In genomic region chr3:78344918-78345317, GRCh38 we compare ENCODE assay signal across 31 cellular contexts.
"Had no signal": no experiment of that assay in that cellular context is flagged by ENCODE, and none has a peak within 500 bp of the region (broad histone marks: within the 10 kb centered on the region; RNA-seq: fewer than 3 reads in every experiment).

No MANE protein-coding gene starts in this region.

- H3K27me3 ChIP-seq: esophagus muscularis mucosa, foreskin keratinocyte, gastroesophageal sphincter, heart left ventricle, hepatocyte, right atrium auricular region, sigmoid colon, stomach, thyroid gland, vagina had no signal

- H3K4me3 Mint-ChIP-seq: immature natural killer cell; memory B cell; mesothelial cell of epicardium; naive B cell; natural killer cell treated with Interleukin-12 subunit alpha and Interleukin-12 subunit beta and Interleukin-15 and Interleukin-18, amount 100 ng/mL, for 72 hours; neural crest cell; stimulated activated effector memory CD8-positive, alpha-beta T cell treated with anti-CD3 and anti-CD28 coated beads, Interleukin-12 subunit alpha, Interleukin-12 subunit beta, amount 100 ng/mL, for 72 hours had no signal

- FAIRE-seq: endothelial cell of umbilical vein, keratinocyte had no signal

- H3K4me2 ChIP-seq: hepatocyte had no signal

- H3K36me3 Mint-ChIP-seq: immature natural killer cell; memory B cell; mesothelial cell of epicardium; naive B cell; natural killer cell treated with Interleukin-12 subunit alpha and Interleukin-12 subunit beta and Interleukin-15 and Interleukin-18, amount 100 ng/mL, for 72 hours; stimulated activated effector memory CD8-positive, alpha-beta T cell treated with anti-CD3 and anti-CD28 coated beads, Interleukin-12 subunit alpha, Interleukin-12 subunit beta, amount 100 ng/mL, for 72 hours had no signal

- H3K27me3 Mint-ChIP-seq: memory B cell; naive B cell; natural killer cell treated with Interleukin-12 subunit alpha and Interleukin-12 subunit beta and Interleukin-15 and Interleukin-18, amount 100 ng/mL, for 72 hours; progenitor cell of endocrine pancreas had no signal

- H3K9ac ChIP-seq: parathyroid adenoma had no signal

- H3K27ac Mint-ChIP-seq: immature natural killer cell; memory B cell; mesothelial cell of epicardium; naive B cell; natural killer cell treated with Interleukin-12 subunit alpha and Interleukin-12 subunit beta and Interleukin-15 and Interleukin-18, amount 100 ng/mL, for 72 hours; stimulated activated effector memory CD8-positive, alpha-beta T cell treated with anti-CD3 and anti-CD28 coated beads, Interleukin-12 subunit alpha, Interleukin-12 subunit beta, amount 100 ng/mL, for 72 hours had no signal

- DNase-seq: dermis blood vessel endothelial cell; effector memory CD4-positive, alpha-beta T cell; foreskin keratinocyte; heart left ventricle; immature natural killer cell; mucosa of descending colon; naive B cell; sigmoid colon; stimulated activated CD4-positive, alpha-beta T cell treated with anti-CD3 and anti-CD28 coated beads, Interleukin-2, amount 100 ng/mL, for 24 hours; stimulated activated CD4-positive, alpha-beta T cell treated with anti-CD3 and anti-CD28 coated beads, Interleukin-4, amount 100 ng/mL, for 24 hours; stimulated activated naive CD4-positive, alpha-beta T cell treated with Interleukin-2 at 50 U/mL for 16 hours; stomach; thyroid gland; trophoblast cell had no signal

- H3K27ac ChIP-seq: coronary artery, esophagus muscularis mucosa, foreskin keratinocyte, gastroesophageal sphincter, heart left ventricle, hepatocyte, parathyroid adenoma, right atrium auricular region, sigmoid colon, stomach, thyroid gland, vagina had no signal

- H3K36me3 ChIP-seq: esophagus muscularis mucosa, gastroesophageal sphincter, heart left ventricle, right atrium auricular region, sigmoid colon, stomach, thyroid gland, vagina had no signal

- H3K4me1 ChIP-seq: esophagus muscularis mucosa, foreskin keratinocyte, gastroesophageal sphincter, heart left ventricle, parathyroid adenoma, right atrium auricular region, sigmoid colon, stomach, vagina had no signal

- ATAC-seq: foreskin keratinocyte; gastroesophageal sphincter; heart left ventricle; left lobe of liver; mucosa of descending colon; natural killer cell treated with Interleukin-12 subunit alpha and Interleukin-12 subunit beta and Interleukin-15 and Interleukin-18, amount 100 ng/mL, for 72 hours; stimulated activated effector memory CD8-positive, alpha-beta T cell treated with anti-CD3 and anti-CD28 coated beads, Interleukin-12 subunit alpha, Interleukin-12 subunit beta, amount 100 ng/mL, for 72 hours had no signal

- H3K9me3 ChIP-seq: esophagus muscularis mucosa, gastroesophageal sphincter, heart left ventricle, mucosa of descending colon, right atrium auricular region, sigmoid colon, stomach, thyroid gland, vagina had no signal

- H3K79me2 ChIP-seq: hepatocyte, parathyroid adenoma had no signal

- H2AFZ ChIP-seq: hepatocyte, parathyroid adenoma had no signal

- H3K4me3 ChIP-seq: coronary artery, esophagus muscularis mucosa, gastroesophageal sphincter, heart left ventricle, hepatocyte, lung, mucosa of descending colon, right atrium auricular region, sigmoid colon, stomach, thyroid gland, vagina had no signal

- H3K9me3 Mint-ChIP-seq: mesothelial cell of epicardium had no signal

- H3K4me1 Mint-ChIP-seq: memory B cell; naive B cell; stimulated activated effector memory CD8-positive, alpha-beta T cell treated with anti-CD3 and anti-CD28 coated beads, Interleukin-12 subunit alpha, Interleukin-12 subunit beta, amount 100 ng/mL, for 72 hours had no signal
